In genomic region chrX:107204063-107204605, GRCh38 we compare ENCODE assay signal across 23 cellular contexts. TPM values are rescaled to one million over a fixed set of nuclear protein-coding genes. Genes with fewer than 3 reads are reported as not detected.
A peak's percentile ranks its signal among the peaks of the same experiment; 100 is the strongest.
DNase-seq lines count a peak whose midpoint lies in the region; ATAC-seq, FAIRE-seq and TF ChIP-seq lines count a peak whose summit lies in the region.
"Had no signal": no experiment of that assay in that cellular context is flagged by ENCODE, and none has a peak within 500 bp of the region (broad histone marks: within the 10 kb centered on the region; RNA-seq: fewer than 3 reads in every experiment).

No MANE protein-coding gene starts in this region.

- FAIRE-seq in GM19239 (lab: Jason Lieb, UNC), result peak; percentile 66
- FAIRE-seq in pancreas (lab: Jason Lieb, UNC), result no peak
- FAIRE-seq: GM12891, keratinocyte had no signal

- ATAC-seq in pancreas (peak in 2 of 4 donors; percentile 29 to 61), HG02571 (IDR thresholded peaks at IDR 0.05; ENCODE audit: unreplicated experiment) (no peak)
- ATAC-seq: psoas muscle had no signal

- H3K27ac ChIP-seq in duodenal mucosa (ENCODE audit: low read depth, low read length) (no peak overlapping the region), pancreas (no peak overlapping the region)
- H3K27ac ChIP-seq: psoas muscle had no signal

- 25 to 49% methylated on average over 6 of the region's 6 CpGs for WGBS in pancreas, 2 donors

- no peaks in the 10 kb centered on the region for H3K4me1 ChIP-seq in duodenal mucosa (ENCODE audit: control insufficient read depth in 1 of 2, insufficient read depth in 2 of 2, low read length in 2 of 2)
- H3K4me1 ChIP-seq in pancreas, result no peaks in the 10 kb centered on the region
- H3K4me1 ChIP-seq: BE2C, psoas muscle had no signal

- H3K27ac Mint-ChIP-seq in chondrocyte (ENCODE audit: unreplicated experiment), result no peak overlapping the region
- H3K27ac Mint-ChIP-seq: activated CD4-positive, alpha-beta T cell treated with anti-CD3 and anti-CD28 coated beads, Interleukin-2, amount 10 ng/mL, durations not matched to agents 7 days and 5 days; memory B cell had no signal

- intact Hi-C loops in pancreas (cut with DNase I), result no loop called here

- no peaks in the 10 kb centered on the region for H3K36me3 ChIP-seq in duodenal mucosa (ENCODE audit: control insufficient read depth in 1 of 2, insufficient read depth in 2 of 2, low read length in 2 of 2)
- no peaks in the 10 kb centered on the region for H3K36me3 ChIP-seq in pancreas
- H3K36me3 ChIP-seq: BE2C, MG63 had no signal

- H3K4me1 Mint-ChIP-seq in chondrocyte (ENCODE audit: low read depth), result peaks cover 10% of the 10 kb centered on the region
- H3K4me1 Mint-ChIP-seq: memory B cell, nephron had no signal

- H3K27me3 ChIP-seq in duodenal mucosa (ENCODE audit: control insufficient read depth in 1 of 2, insufficient read depth in 2 of 2, low read length in 2 of 2), result no peaks in the 10 kb centered on the region
- H3K27me3 ChIP-seq in pancreas, result peaks cover 0 to 4% (median 2%) of the 10 kb centered on the region in 4 donors
- H3K27me3 ChIP-seq: BE2C, MG63 had no signal

- TF ChIP-seq CTCF in pancreas (IDR thresholded peaks at IDR 0.05) (no peak), GM13976 (IDR thresholded peaks at IDR 0.05; ENCODE audit: borderline replicate concordance, control extremely low read depth, extremely low read depth, insufficient read depth, missing control alignments) (no peak), chondrocyte (IDR thresholded peaks at IDR 0.05) (no peak)

- H3K4me3 ChIP-seq in duodenal mucosa (ENCODE audit: low read depth in 1 of 2, low read length in 2 of 2) (peak overlapping the region; percentile 5 to 40), pancreas (no peak overlapping the region)
- H3K4me3 ChIP-seq: MG63, psoas muscle had no signal

- no peak overlapping the region for H3K4me3 Mint-ChIP-seq in chondrocyte (ENCODE audit: unreplicated experiment)
- H3K4me3 Mint-ChIP-seq: activated CD4-positive, alpha-beta T cell treated with anti-CD3 and anti-CD28 coated beads, Interleukin-2, amount 10 ng/mL, durations not matched to agents 7 days and 5 days; memory B cell had no signal

- H3K9ac ChIP-seq in duodenal mucosa (ENCODE audit: low read depth in 1 of 2, low read length in 2 of 2), result no peak overlapping the region

- in situ Hi-C loops in GM13976 (cut with MboI; ENCODE audit: low sequenced_read_pairs, unreplicated experiment), result no loop called here

- no peak for DNase-seq in GM19239 (ENCODE audit: insufficient read length, low spot score)
- DNase-seq in NCI-H69 (lab: John Stamatoyannopoulos, UW), result peak; percentile 71
- DNase-seq in pancreas, result peak in 4 of 6 donors; percentile 35 to 52 (median 46)
- DNase-seq in GM13976 (ENCODE audit: low spot score), result no peak
- no peak for DNase-seq in chondrocyte (ENCODE audit: low spot score)
- DNase-seq: activated CD4-positive, alpha-beta T cell treated with anti-CD3 and anti-CD28 coated beads, Interleukin-2, amount 10 ng/mL, durations not matched to agents 7 days and 5 days; activated CD8-positive, alpha-beta memory T cell treated with anti-CD3 and anti-CD28 coated beads, Interleukin-2, amount 50 U/mL, for 48 hours; activated naive CD4-positive, alpha-beta T cell; BE2C; GF-D8; MG63; NCI-H2029; NCI-H748 treated with DMSO at 0.1 percent for 48 hours; psoas muscle; stimulated activated CD8-positive, alpha-beta memory T cell treated with anti-CD3 and anti-CD28 coated beads, Interleukin-4, amount 100 ng/mL, for 48 hours; substantia nigra had no signal

- H3K9me3 Mint-ChIP-seq in chondrocyte (ENCODE audit: low read depth), result peaks cover 5% of the 10 kb centered on the region
- H3K9me3 Mint-ChIP-seq: activated CD4-positive, alpha-beta T cell treated with anti-CD3 and anti-CD28 coated beads, Interleukin-2, amount 10 ng/mL, durations not matched to agents 7 days and 5 days; memory B cell had no signal

- no peaks in the 10 kb centered on the region for H3K36me3 Mint-ChIP-seq in chondrocyte (ENCODE audit: low read depth)
- H3K36me3 Mint-ChIP-seq: memory B cell had no signal

- H3K9me3 ChIP-seq in duodenal mucosa (ENCODE audit: control insufficient read depth in 1 of 2, low read length in 2 of 2) (no peaks in the 10 kb centered on the region), pancreas (no peaks in the 10 kb centered on the region)
- H3K9me3 ChIP-seq: BE2C, MG63 had no signal

- peaks cover 7% of the 10 kb centered on the region for H3K27me3 Mint-ChIP-seq in chondrocyte (ENCODE audit: low read depth)
- H3K27me3 Mint-ChIP-seq: memory B cell had no signal

RNA-seq across cellular contexts. Expression of gene NUP62CL, which starts 2.1 kb away (rescaled TPM):
- 1 to 10 TPM; 2.6 to 4.2 (median 3.2) TPM for total RNA-seq in pancreas
- polyA plus RNA-seq in pancreas, result 1 to 10 TPM; 2.6 to 2.7 TPM
- total RNA-seq in chondrocyte, result not detected in 3 replicates
- total RNA-seq: RPMI7951 had no signal

RNA-seq across cellular contexts. Expression of gene DNAAF6, which starts 2.3 kb away (rescaled TPM):
- total RNA-seq in pancreas, result not detected
- not detected for polyA plus RNA-seq in pancreas
- total RNA-seq in chondrocyte, result not detected in 3 replicates
- total RNA-seq: activated CD4-positive, alpha-beta T cell treated with anti-CD3 and anti-CD28 coated beads, Interleukin-2, amount 10 ng/mL, durations not matched to agents 7 days and 5 days; psoas muscle; RPMI7951 had no signal
- polyA plus RNA-seq: keratinocyte, psoas muscle had no signal

Comparison
In these comparisons a context has a peak if more than half of its experiments do, and no peak if none do; other contexts are left out.
1. DNase-seq: peak in NCI-H69 (single experiment) and pancreas (4 of 6); none in GM19239 (single experiment), GM13976 (single experiment) and chondrocyte (single experiment).
2. H3K4me3 ChIP-seq: peak in duodenal mucosa (2 of 2); none in pancreas (0 of 4).